In genomic region chr10:37712489-37713131, GRCh38 we compare ENCODE assay signal across 20 cellular contexts.
"Had no signal": no experiment of that assay in that cellular context is flagged by ENCODE, and none has a peak within 500 bp of the region (broad histone marks: within the 10 kb centered on the region; RNA-seq: fewer than 3 reads in every experiment).

No MANE protein-coding gene starts in this region.

- H3K27me3 Mint-ChIP-seq: activated CD4-positive, alpha-beta memory T cell treated with anti-CD3 and anti-CD28 coated beads, Interleukin-2, amount 10 ng/mL, durations not matched to agents 7 days and 5 days; activated CD8-positive, alpha-beta memory T cell treated with anti-CD3 and anti-CD28 coated beads, Interleukin-2, amount 10 ng/mL, durations not matched to agents 7 days and 5 days; activated naive CD8-positive, alpha-beta T cell treated with anti-CD3 and anti-CD28 coated beads, Interleukin-2, amount 50 U/mL, for 24 hours; activated T-helper 17 cell treated with anti-CD3 and anti-CD28 coated beads, Interleukin-2, amount 50 U/mL, for 72 hours; natural killer cell treated with Interleukin-12 subunit alpha and Interleukin-12 subunit beta and Interleukin-15 and Interleukin-18, amount 100 ng/mL, for 72 hours had no signal

- H3K27ac Mint-ChIP-seq: activated CD4-positive, alpha-beta memory T cell treated with anti-CD3 and anti-CD28 coated beads, Interleukin-2, amount 10 ng/mL, durations not matched to agents 7 days and 5 days; activated CD8-positive, alpha-beta memory T cell treated with anti-CD3 and anti-CD28 coated beads, Interleukin-2, amount 10 ng/mL, durations not matched to agents 7 days and 5 days; activated naive CD4-positive, alpha-beta T cell treated with anti-CD3 and anti-CD28 coated beads for 36 hours; activated naive CD8-positive, alpha-beta T cell treated with anti-CD3 and anti-CD28 coated beads, Interleukin-2, amount 50 U/mL, for 24 hours; activated T-helper 17 cell treated with anti-CD3 and anti-CD28 coated beads, Interleukin-2, amount 50 U/mL, for 72 hours; immature natural killer cell; natural killer cell treated with Interleukin-12 subunit alpha and Interleukin-12 subunit beta and Interleukin-15 and Interleukin-18, amount 100 ng/mL, for 72 hours had no signal

- H3K36me3 ChIP-seq: ascending aorta, stomach, thoracic aorta had no signal

- H3K36me3 Mint-ChIP-seq: activated CD8-positive, alpha-beta memory T cell treated with anti-CD3 and anti-CD28 coated beads, Interleukin-2, amount 10 ng/mL, durations not matched to agents 7 days and 5 days; immature natural killer cell had no signal

- ATAC-seq: activated CD8-positive, alpha-beta memory T cell treated with anti-CD3 and anti-CD28 coated beads, Interleukin-2, amount 10 ng/mL, durations not matched to agents 7 days and 5 days; activated naive CD8-positive, alpha-beta T cell treated with anti-CD3 and anti-CD28 coated beads, Interleukin-2, amount 50 U/mL, for 24 hours; activated T-helper 17 cell treated with anti-CD3 and anti-CD28 coated beads, Interleukin-2, amount 50 U/mL, for 72 hours had no signal

- H3K4me1 Mint-ChIP-seq: activated CD4-positive, alpha-beta memory T cell treated with anti-CD3 and anti-CD28 coated beads, Interleukin-2, amount 10 ng/mL, durations not matched to agents 7 days and 5 days; activated CD8-positive, alpha-beta memory T cell treated with anti-CD3 and anti-CD28 coated beads, Interleukin-2, amount 10 ng/mL, durations not matched to agents 7 days and 5 days; activated naive CD8-positive, alpha-beta T cell treated with anti-CD3 and anti-CD28 coated beads, Interleukin-2, amount 50 U/mL, for 24 hours; activated T-helper 17 cell treated with anti-CD3 and anti-CD28 coated beads, Interleukin-2, amount 50 U/mL, for 72 hours; immature natural killer cell had no signal

- H3K4me3 Mint-ChIP-seq: activated CD4-positive, alpha-beta memory T cell treated with anti-CD3 and anti-CD28 coated beads, Interleukin-2, amount 10 ng/mL, durations not matched to agents 7 days and 5 days; activated CD8-positive, alpha-beta memory T cell treated with anti-CD3 and anti-CD28 coated beads, Interleukin-2, amount 10 ng/mL, durations not matched to agents 7 days and 5 days; activated naive CD4-positive, alpha-beta T cell treated with anti-CD3 and anti-CD28 coated beads for 36 hours; activated naive CD8-positive, alpha-beta T cell treated with anti-CD3 and anti-CD28 coated beads, Interleukin-2, amount 50 U/mL, for 24 hours; activated T-helper 17 cell treated with anti-CD3 and anti-CD28 coated beads, Interleukin-2, amount 50 U/mL, for 72 hours; immature natural killer cell; natural killer cell treated with Interleukin-12 subunit alpha and Interleukin-12 subunit beta and Interleukin-15 and Interleukin-18, amount 100 ng/mL, for 72 hours had no signal

- H3K4me3 ChIP-seq: ascending aorta, coronary artery, stomach, thoracic aorta had no signal

- DNase-seq: activated CD4-positive, alpha-beta memory T cell treated with anti-CD3 and anti-CD28 coated beads, Interleukin-2, amount 10 ng/mL, durations not matched to agents 7 days and 5 days; activated CD4-positive, alpha-beta T cell treated with anti-CD3 and anti-CD28 coated beads for 48 hours; activated CD4-positive, CD25-positive, alpha-beta regulatory T cell; activated CD8-positive, alpha-beta memory T cell treated with anti-CD3 and anti-CD28 coated beads, Interleukin-2, amount 10 ng/mL, durations not matched to agents 7 days and 5 days; activated naive CD4-positive, alpha-beta T cell treated with anti-CD3 and anti-CD28 coated beads for 36 hours; activated naive CD8-positive, alpha-beta T cell treated with anti-CD3 and anti-CD28 coated beads, Interleukin-2, amount 50 U/mL, for 24 hours; erythroblast; head of caudate nucleus; immature natural killer cell; kidney glomerular epithelial cell; mesenchymal stem cell; nucleus accumbens; stomach; T-helper 1 cell; T-helper 9 cell had no signal

- H3K27me3 ChIP-seq: ascending aorta, stomach had no signal

- H3K4me1 ChIP-seq: ascending aorta had no signal

- H3K27ac ChIP-seq: ascending aorta, coronary artery, stomach, thoracic aorta had no signal
